ENCODE assay signal across 9 cellular contexts in genomic region chr17:81040791-81041337, GRCh38. TPM values are rescaled to one million over a fixed set of nuclear protein-coding genes. Genes with fewer than 3 reads are reported as not detected.
DNase-seq lines count a peak whose midpoint lies in the region; ATAC-seq and TF ChIP-seq lines count a peak whose summit lies in the region.
"Had no signal": no experiment of that assay in that cellular context is flagged by ENCODE, and none has a peak within 500 bp of the region (broad histone marks: within the 10 kb centered on the region; RNA-seq: fewer than 3 reads in every experiment).

No MANE protein-coding gene starts in this region.

- intact Hi-C loops in naive thymus-derived CD4-positive, alpha-beta T cell (cut with micrococcal nuclease) = no loop called here
- intact Hi-C loops in posterior cingulate gyrus (cut with DNase I) = no loop called here

- no peak overlapping the region for H3K4me3 Mint-ChIP-seq in naive thymus-derived CD4-positive, alpha-beta T cell
- H3K4me3 Mint-ChIP-seq: stimulated activated naive CD8-positive, alpha-beta T cell treated with anti-CD3 and anti-CD28 coated beads, Interleukin-15, Interleukin-2, amounts not matched to agents 100 ng/mL and 50 ng/mL, for 24 hours had no signal

- H3K9me3 Mint-ChIP-seq in naive thymus-derived CD4-positive, alpha-beta T cell = no peaks in the 10 kb centered on the region
- H3K9me3 Mint-ChIP-seq: stimulated activated naive CD8-positive, alpha-beta T cell treated with anti-CD3 and anti-CD28 coated beads, Interleukin-15, Interleukin-2, amounts not matched to agents 100 ng/mL and 50 ng/mL, for 24 hours had no signal

- H3K9me3 ChIP-seq in naive thymus-derived CD4-positive, alpha-beta T cell (ENCODE audit: control insufficient read depth in 2 of 3, low read length in 3 of 3) = no peaks in the 10 kb centered on the region

- TF ChIP-seq CTCF in coronary artery (IDR thresholded peaks at IDR 0.05) = no peak

- H3K36me3 Mint-ChIP-seq in naive thymus-derived CD4-positive, alpha-beta T cell = no peaks in the 10 kb centered on the region

- H3K4me3 ChIP-seq in Jurkat, Clone E6-1 (ENCODE audit: low read length) = no peak overlapping the region
- no peak overlapping the region for H3K4me3 ChIP-seq in naive thymus-derived CD4-positive, alpha-beta T cell (ENCODE audit: low read length)
- H3K4me3 ChIP-seq in coronary artery = no peak overlapping the region

- H3K4me1 Mint-ChIP-seq in naive thymus-derived CD4-positive, alpha-beta T cell = peaks cover 0 to 10% (median 5%) of the 10 kb centered on the region in 7 donors

- H3K27ac ChIP-seq in naive thymus-derived CD4-positive, alpha-beta T cell (ENCODE audit: low read depth, low read length) = no peak overlapping the region
- H3K27ac ChIP-seq in coronary artery = no peak overlapping the region

- H3K27me3 Mint-ChIP-seq in naive thymus-derived CD4-positive, alpha-beta T cell = peaks cover 0 to 19% (median 0%) of the 10 kb centered on the region in 5 donors

- peak; percentile 65 for ATAC-seq in naive thymus-derived CD4-positive, alpha-beta T cell

- DNase-seq in D341Med (ENCODE audit: low spot score) (peak; percentile 77), astrocyte of the hippocampus (ENCODE audit: low read depth, low spot score) (peak; percentile 57), amygdala (lab: John Stamatoyannopoulos, UW) (no peak), cerebellar cortex (ENCODE audit: low spot score) (no peak), coronary artery (ENCODE audit: low spot score) (no peak), posterior cingulate gyrus (no peak)
- DNase-seq in Jurkat, Clone E6-1 (ENCODE audit: low read depth, low spot score) = peak; percentile 21
- no peak for DNase-seq in naive thymus-derived CD4-positive, alpha-beta T cell

- H3K36me3 ChIP-seq in naive thymus-derived CD4-positive, alpha-beta T cell (ENCODE audit: control insufficient read depth in 2 of 3, insufficient read depth in 3 of 3, low read length in 3 of 3) = no peaks in the 10 kb centered on the region

- POLR2A ChIA-PET in naive thymus-derived CD4-positive, alpha-beta T cell (lab: Charles Lee) = no interaction called here

- no peak overlapping the region for H3K27ac Mint-ChIP-seq in naive thymus-derived CD4-positive, alpha-beta T cell
- H3K27ac Mint-ChIP-seq: stimulated activated naive CD8-positive, alpha-beta T cell treated with anti-CD3 and anti-CD28 coated beads, Interleukin-15, Interleukin-2, amounts not matched to agents 100 ng/mL and 50 ng/mL, for 24 hours had no signal

- CTCF ChIA-PET in naive thymus-derived CD4-positive, alpha-beta T cell (lab: Charles Lee) = no interaction called here

- H3K4me1 ChIP-seq in naive thymus-derived CD4-positive, alpha-beta T cell (ENCODE audit: control insufficient read depth in 2 of 2, insufficient read depth in 2 of 2, low read length in 2 of 2) = no peaks in the 10 kb centered on the region

- no peaks in the 10 kb centered on the region for H3K27me3 ChIP-seq in naive thymus-derived CD4-positive, alpha-beta T cell (ENCODE audit: control insufficient read depth in 2 of 2, insufficient read depth in 2 of 2, low read length in 2 of 2)

RNA-seq across cellular contexts. Expression of gene BAIAP2, which starts 5.9 kb away (rescaled TPM):
- 10.9 TPM for polyA plus RNA-seq in Jurkat, Clone E6-1 (2012; ENCODE audit: insufficient read depth, insufficient read length)
- 10 to 100 TPM in 3 of 5 experiments, 1 to 10 TPM in 2; 7.3 to 13.7 (median 12.3) TPM for total RNA-seq in naive thymus-derived CD4-positive, alpha-beta T cell
- polyA plus RNA-seq in naive thymus-derived CD4-positive, alpha-beta T cell = 1 to 10 TPM; 3.2 to 4.9 TPM

RNA-seq across cellular contexts. Expression of gene CHMP6, which starts 49.2 kb away (rescaled TPM):
- 19.8 TPM for polyA plus RNA-seq in Jurkat, Clone E6-1 (2012; ENCODE audit: insufficient read depth, insufficient read length)
- total RNA-seq in naive thymus-derived CD4-positive, alpha-beta T cell = 10 to 100 TPM; 26.4 to 49.9 (median 41.7) TPM
- polyA plus RNA-seq in naive thymus-derived CD4-positive, alpha-beta T cell = 10 to 100 TPM; 49.8 to 55.4 TPM

Comparison
In these comparisons a context has a peak if more than half of its experiments do, and no peak if none do; other contexts are left out.
1. DNase-seq: peak in D341Med (single experiment), Jurkat, Clone E6-1 (single experiment) and astrocyte of the hippocampus (single experiment); none in naive thymus-derived CD4-positive, alpha-beta T cell (0 of 9), amygdala (0 of 56), cerebellar cortex (single experiment), coronary artery (single experiment) and posterior cingulate gyrus (0 of 10).